Comparison of ENCODE assay signal across 8 cellular contexts in genomic region chr3:62559831-62560445, GRCh38.
DNase-seq lines count a peak whose midpoint lies in the region; TF ChIP-seq lines count a peak whose summit lies in the region.

No MANE protein-coding gene starts in this region.

- H3K27me3 ChIP-seq in neuronal stem cell (ENCODE audit: control insufficient read depth in 3 of 3, insufficient read depth in 3 of 3, low read depth in 1 of 3, low read length in 3 of 3): no peaks in the 10 kb centered on the region

- no peak overlapping the region for H2BK15ac ChIP-seq in neuronal stem cell (ENCODE audit: low read length)

- no peak overlapping the region for H3K4me2 ChIP-seq in neuronal stem cell (ENCODE audit: insufficient read depth, low read length, poor library complexity, severe bottlenecking)

- no peak overlapping the region for H2BK12ac ChIP-seq in neuronal stem cell (ENCODE audit: low read length)

- TF ChIP-seq CTCF in fibroblast of pulmonary artery (IDR thresholded peaks at IDR 0.05; ENCODE audit: low read length, missing control alignments): peak; percentile 74

- no peak overlapping the region for H3K23ac ChIP-seq in neuronal stem cell (ENCODE audit: low read depth, low read length, poor library complexity)

- H2AK5ac ChIP-seq in neuronal stem cell (ENCODE audit: low read depth, low read length): no peak overlapping the region

- H3K9me3 ChIP-seq in neuronal stem cell (replicated peaks in 1 of 2; ENCODE audit: control insufficient read depth in 2 of 2, insufficient read depth in 1 of 2, low read depth in 1 of 2, low read length in 2 of 2): no peaks in the 10 kb centered on the region

- no peak overlapping the region for H4K91ac ChIP-seq in neuronal stem cell (ENCODE audit: low read depth, low read length, poor library complexity)

- no peak overlapping the region for H2AFZ ChIP-seq in neuronal stem cell (ENCODE audit: low read length)

- whole genome bisulfite sequencing in neuronal stem cell (ENCODE audit: extremely low coverage in 2 of 2, insufficient read length in 2 of 2, insufficient replicate concordance in 1 of 2), 2 donors: no CpG with 5 or more reads among the region's 2 CpGs

- no peak overlapping the region for H3K4ac ChIP-seq in neuronal stem cell (ENCODE audit: low read length)

- H3K36me3 ChIP-seq in neuronal stem cell (replicated peaks in 1 of 2; ENCODE audit: control insufficient read depth in 2 of 2, insufficient read depth in 2 of 2, low read length in 2 of 2): no peaks in the 10 kb centered on the region

- H3K79me1 ChIP-seq in neuronal stem cell (ENCODE audit: low read depth, low read length): no peaks in the 10 kb centered on the region

- H3K27ac ChIP-seq in neuronal stem cell (replicated peaks; ENCODE audit: low read length): no peak overlapping the region

- H3K9ac ChIP-seq in neuronal stem cell (ENCODE audit: low read depth, low read length, poor library complexity): no peak overlapping the region

- H3K4me1 ChIP-seq in neuronal stem cell (ENCODE audit: control insufficient read depth in 2 of 2, insufficient read depth in 1 of 2, low read depth in 1 of 2, low read length in 2 of 2): peaks cover 0 to 2% of the 10 kb centered on the region in 2 donors

- no peak overlapping the region for H4K8ac ChIP-seq in neuronal stem cell (ENCODE audit: low read depth, low read length)

- no peak overlapping the region for H2BK120ac ChIP-seq in neuronal stem cell (ENCODE audit: low read depth, low read length)

- H3K14ac ChIP-seq in neuronal stem cell (ENCODE audit: low read length): no peak overlapping the region

- H3K18ac ChIP-seq in neuronal stem cell (ENCODE audit: low read length): no peak overlapping the region

- H2BK5ac ChIP-seq in neuronal stem cell (ENCODE audit: low read length): no peak overlapping the region

- peak; percentile 7 for DNase-seq in NCI-H2107 treated with DMSO at 0.1 percent for 48 hours (lab: John Stamatoyannopoulos, UW; ENCODE audit: unreplicated experiment)
- DNase-seq in NCI-H2107 (lab: John Stamatoyannopoulos, UW): no peak
- DNase-seq in RPMI7951 (ENCODE audit: low read depth): peak; percentile 61
- peak; percentile 71 for DNase-seq in fibroblast of pulmonary artery (ENCODE audit: low read depth)
- peak; percentile 38 for DNase-seq in stromal cell of bone marrow (ENCODE audit: low read depth)
- DNase-seq in DMS79 treated with DMSO at 0.1 percent for 48 hours (lab: John Stamatoyannopoulos, UW): no peak
- no peak for DNase-seq in SKM-1 treated with dmso at 0.1 percent for 144 hours (lab: John Stamatoyannopoulos, UW; ENCODE audit: unreplicated experiment)
- DNase-seq in neuronal stem cell (ENCODE audit: low spot score): no peak

- H3K4me3 ChIP-seq in fibroblast of pulmonary artery (replicated peaks; ENCODE audit: low read depth, low read length) (no peak overlapping the region), neuronal stem cell (ENCODE audit: low read length in 2 of 2) (no peak overlapping the region)

Comparison
In these comparisons a context has a peak if more than half of its experiments do, and no peak if none do; other contexts are left out.
1. DNase-seq: peak in NCI-H2107 treated with DMSO at 0.1 percent for 48 hours (single experiment), RPMI7951 (single experiment), fibroblast of pulmonary artery (single experiment) and stromal cell of bone marrow (single experiment); none in NCI-H2107 (single experiment), DMS79 treated with DMSO at 0.1 percent for 48 hours (single experiment), SKM-1 treated with dmso at 0.1 percent for 144 hours (single experiment) and neuronal stem cell (single experiment).